ENCODE assay signal across 10 cellular contexts in the genomic region with DNA sequence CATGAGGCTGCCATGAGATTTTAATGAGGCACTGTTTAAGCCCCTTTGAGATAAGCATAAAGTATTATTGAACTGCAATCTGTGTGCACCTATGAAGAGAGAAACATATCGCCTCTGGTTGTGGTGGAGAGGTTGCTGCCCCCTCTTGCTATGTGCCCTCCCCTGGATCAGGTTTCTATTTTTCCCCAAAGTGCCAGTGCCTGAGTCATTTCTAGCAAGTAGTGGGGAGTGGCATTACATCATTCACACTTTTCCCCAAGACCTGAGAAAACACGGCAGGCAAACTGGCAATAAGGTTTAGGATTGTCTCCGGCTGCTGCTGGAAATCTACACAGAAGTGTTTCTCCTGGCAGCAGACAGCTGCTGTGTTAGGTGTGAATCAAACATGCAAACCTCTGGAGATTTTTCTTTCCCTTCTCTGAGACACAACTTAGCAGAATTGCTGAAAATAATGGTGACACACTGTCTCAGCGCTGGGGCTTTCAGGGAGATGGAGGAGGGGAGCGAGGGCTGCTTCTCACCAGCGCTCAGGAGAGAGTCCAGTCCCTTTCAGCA. TPM values are rescaled to one million over a fixed set of nuclear protein-coding genes. Genes with fewer than 3 reads are reported as not detected.
DNase-seq lines count a peak whose midpoint lies in the region; ATAC-seq, FAIRE-seq and TF ChIP-seq lines count a peak whose summit lies in the region.
"Had no signal": no experiment of that assay in that cellular context is flagged by ENCODE, and none has a peak within 500 bp of the region (broad histone marks: within the 10 kb centered on the region; RNA-seq: fewer than 3 reads in every experiment).

No MANE protein-coding gene starts in this region.

- no peak for FAIRE-seq in frontal cortex (lab: Jason Lieb, UNC)

- no peak for ATAC-seq in GM19463 (IDR thresholded peaks at IDR 0.05; ENCODE audit: unreplicated experiment)

- in situ Hi-C loops in GM13977 (cut with MboI; ENCODE audit: low pct_unique_long_range_greater_than_20kb, low sequenced_read_pairs, unreplicated experiment): no loop called here

- no peak for TF ChIP-seq CTCF in GM13977 (IDR thresholded peaks at IDR 0.05; ENCODE audit: extremely low read depth, insufficient read depth, missing control alignments)

- DNase-seq in EH (ENCODE audit: low read depth) (peak; percentile 30), M059J (ENCODE audit: low read depth) (peak; percentile 36), astrocyte of the hippocampus (ENCODE audit: low read depth, low spot score) (peak; percentile 48), myocyte (ENCODE audit: low read depth) (peak; percentile 35), GM13977 (ENCODE audit: low spot score) (no peak), frontal cortex (ENCODE audit: low spot score in 2 of 2) (no peak)
- DNase-seq in effector CD8-positive, alpha-beta T cell (lab: John Stamatoyannopoulos, UW): no peak
- DNase-seq: activated T-cell treated with anti-CD3 and anti-CD28 coated beads, Interleukin-2, amount 50 U/mL, for 24 hours; H9 had no signal

RNA-seq across cellular contexts. Expression of a gene that starts 13.6 kb away (rescaled TPM):
- not detected in 2 replicates for total RNA-seq in M059J (2014; rRNA removed; shearing (Covaris generic))
- total RNA-seq in myocyte (5.1 and 12.1 TPM in 2 replicates), frontal cortex (1.6 TPM)
- 19.6 TPM for polyA plus RNA-seq in myocyte (2012)

RNA-seq across cellular contexts. Expression of a gene that starts 28.8 kb away (rescaled TPM):
- 7.6 and 12.5 TPM in 2 replicates for total RNA-seq in M059J (2014; rRNA removed; shearing (Covaris generic))
- 9.2 and 11.2 TPM in 2 replicates for total RNA-seq in myocyte
- polyA plus RNA-seq in myocyte (2012): 5.7 TPM
- total RNA-seq in frontal cortex: 4.1 TPM

Comparison
In these comparisons a context has a peak if more than half of its experiments do, and no peak if none do; other contexts are left out.
1. DNase-seq: peak in EH (single experiment), M059J (single experiment), astrocyte of the hippocampus (single experiment) and myocyte (single experiment); none in GM13977 (single experiment), effector CD8-positive, alpha-beta T cell (single experiment) and frontal cortex (0 of 2).